ENCODE assay signal across 1 cellular context in the genomic region with DNA sequence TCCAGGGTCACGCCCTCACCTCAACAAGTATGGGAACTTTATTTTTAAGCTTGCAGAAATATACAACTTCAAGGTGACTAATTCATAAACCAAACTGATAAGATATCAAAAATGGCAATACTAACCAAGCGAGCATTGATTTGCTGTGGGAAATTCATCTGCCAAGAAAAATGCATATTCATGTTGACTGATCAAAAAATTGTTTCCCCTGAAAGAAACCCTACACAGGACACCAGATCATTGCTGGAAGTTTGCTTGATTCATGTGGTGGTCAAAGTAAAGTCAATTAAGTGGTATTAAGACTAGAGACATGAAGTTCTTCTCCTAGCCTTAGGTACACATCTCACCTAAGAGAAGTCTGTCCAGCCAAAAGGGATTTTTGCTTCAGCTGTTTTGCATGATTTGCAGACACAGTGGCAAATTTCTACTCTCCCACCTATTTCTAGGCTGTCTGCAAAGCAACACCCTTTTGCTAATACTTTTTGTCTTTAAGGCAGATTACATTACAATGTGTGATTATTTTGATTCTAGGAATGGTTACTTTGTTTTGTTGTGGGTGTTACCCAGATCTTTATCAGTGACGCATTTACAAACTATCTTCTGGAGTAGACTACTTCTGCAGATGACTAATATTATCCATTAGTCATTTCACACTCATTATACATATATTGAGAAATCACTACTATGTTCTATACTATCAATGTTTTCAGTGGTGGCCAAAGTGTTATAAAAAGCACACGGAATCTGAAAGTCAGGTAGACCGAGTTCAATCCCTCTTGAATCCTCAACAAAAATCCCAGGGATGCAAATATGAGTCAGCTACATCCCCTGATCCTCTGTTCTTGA.
A peak's percentile ranks its signal among the peaks of the same experiment; 100 is the strongest.
TF ChIP-seq lines count a peak whose summit lies in the region.

No MANE protein-coding gene starts in this region.

TF ChIP-seq in K562, 482 proteins besides CTCF, POLR2A, EP300 and RAD21 (continued from another document and continues in another):
- TF ChIP-seq FOXP4 (CRISPR knock-in tag; IDR thresholded peaks at IDR 0.05; ENCODE audit: borderline replicate concordance) (no peak), FOXJ3 (CRISPR knock-in tag; IDR thresholded peaks at IDR 0.05) (no peak), NCOA6 (IDR thresholded peaks at IDR 0.05) (no peak), POLR3A (IDR thresholded peaks at IDR 0.05; ENCODE audit: borderline replicate concordance, extremely low read depth, insufficient read depth, insufficient read length) (no peak), RBBP5 (IDR thresholded peaks at IDR 0.05; ENCODE audit: borderline replicate concordance, insufficient read depth, low read length, poor library complexity, severe bottlenecking) (no peak), KDM1A (IDR thresholded peaks at IDR 0.05) (0 out of 4 replicates have a peak, but pooled peaks of 1 of the 2 experiments have one; percentile 16), ZBTB1 (CRISPR knock-in tag; IDR thresholded peaks at IDR 0.05; ENCODE audit: borderline replicate concordance, low read depth) (no peak), ZKSCAN1 (IDR thresholded peaks at IDR 0.05; ENCODE audit: low read depth, low read length) (no peak), NR4A1 (CRISPR knock-in tag; IDR thresholded peaks at IDR 0.05) (no peak), NR4A1 (tag; IDR thresholded peaks at IDR 0.05) (no peak), CHD4 (IDR thresholded peaks at IDR 0.05; ENCODE audit: insufficient read depth, insufficient replicate concordance, low read depth, low read length, poor library complexity, severe bottlenecking) (no peak), HSF4 (CRISPR knock-in tag; IDR thresholded peaks at IDR 0.05; ENCODE audit: borderline replicate concordance) (no peak), CREBBP (IDR thresholded peaks at IDR 0.05; ENCODE audit: low read depth, low read length) (no peak), TARDBP (IDR thresholded peaks at IDR 0.05) (no peak), TRIM24 (IDR thresholded peaks at IDR 0.05) (peak in 1 of 2 experiments; percentile 55; a peak in 1 of 4 replicates), ATF7 (IDR thresholded peaks at IDR 0.05) (peak; percentile 38; the same call in 1 of the 2 replicates), PURB (CRISPR knock-in tag; IDR thresholded peaks at IDR 0.05; ENCODE audit: low read depth) (no peak), SRF (CRISPR knock-in tag; IDR thresholded peaks at IDR 0.05) (no peak), ESRRA (IDR thresholded peaks at IDR 0.05; ENCODE audit: borderline replicate concordance, low read depth) (no peak), RERE (CRISPR knock-in tag; IDR thresholded peaks at IDR 0.05; ENCODE audit: borderline replicate concordance) (no peak), HEY1 (CRISPR knock-in tag; IDR thresholded peaks at IDR 0.05; ENCODE audit: borderline replicate concordance) (no peak), ZNF778 (CRISPR knock-in tag; IDR thresholded peaks at IDR 0.05) (no peak), DACH1 (IDR thresholded peaks at IDR 0.05; ENCODE audit: partially characterized antibody) (peak; percentile 12), SMARCA5 (IDR thresholded peaks at IDR 0.05) (no peak), SRSF9 (IDR thresholded peaks at IDR 0.05; ENCODE audit: borderline replicate concordance, low read depth, low read length) (no peak), ZNF609 (CRISPR knock-in tag; IDR thresholded peaks at IDR 0.05; ENCODE audit: borderline replicate concordance) (no peak), ZNF277 (CRISPR knock-in tag; IDR thresholded peaks at IDR 0.05; ENCODE audit: borderline replicate concordance) (no peak), FOSL1 (tag; conservative IDR thresholded peaks at IDR 0.05) (peak; percentile 99), ZNF23 (CRISPR knock-in tag; IDR thresholded peaks at IDR 0.05) (no peak), ZNF140 (CRISPR knock-in tag; IDR thresholded peaks at IDR 0.05) (no peak), ZNF436 (CRISPR knock-in tag; IDR thresholded peaks at IDR 0.05) (no peak), POLR2H (tag; IDR thresholded peaks at IDR 0.05; ENCODE audit: low read depth) (0 out of 2 replicates have a peak, but pooled peaks have one; percentile 41), JUN (IDR thresholded peaks at IDR 0.05; ENCODE audit: borderline replicate concordance, low read depth, low read length) (peak; percentile 93), JUN (CRISPR knock-in tag; IDR thresholded peaks at IDR 0.05; ENCODE audit: borderline replicate concordance) (no peak), SOX6 (IDR thresholded peaks at IDR 0.05) (peak; percentile 81), KDM4B (IDR thresholded peaks at IDR 0.05; ENCODE audit: borderline replicate concordance in 2 of 2, low read depth in 1 of 2) (no peak)
- TF ChIP-seq, protein P1, sequence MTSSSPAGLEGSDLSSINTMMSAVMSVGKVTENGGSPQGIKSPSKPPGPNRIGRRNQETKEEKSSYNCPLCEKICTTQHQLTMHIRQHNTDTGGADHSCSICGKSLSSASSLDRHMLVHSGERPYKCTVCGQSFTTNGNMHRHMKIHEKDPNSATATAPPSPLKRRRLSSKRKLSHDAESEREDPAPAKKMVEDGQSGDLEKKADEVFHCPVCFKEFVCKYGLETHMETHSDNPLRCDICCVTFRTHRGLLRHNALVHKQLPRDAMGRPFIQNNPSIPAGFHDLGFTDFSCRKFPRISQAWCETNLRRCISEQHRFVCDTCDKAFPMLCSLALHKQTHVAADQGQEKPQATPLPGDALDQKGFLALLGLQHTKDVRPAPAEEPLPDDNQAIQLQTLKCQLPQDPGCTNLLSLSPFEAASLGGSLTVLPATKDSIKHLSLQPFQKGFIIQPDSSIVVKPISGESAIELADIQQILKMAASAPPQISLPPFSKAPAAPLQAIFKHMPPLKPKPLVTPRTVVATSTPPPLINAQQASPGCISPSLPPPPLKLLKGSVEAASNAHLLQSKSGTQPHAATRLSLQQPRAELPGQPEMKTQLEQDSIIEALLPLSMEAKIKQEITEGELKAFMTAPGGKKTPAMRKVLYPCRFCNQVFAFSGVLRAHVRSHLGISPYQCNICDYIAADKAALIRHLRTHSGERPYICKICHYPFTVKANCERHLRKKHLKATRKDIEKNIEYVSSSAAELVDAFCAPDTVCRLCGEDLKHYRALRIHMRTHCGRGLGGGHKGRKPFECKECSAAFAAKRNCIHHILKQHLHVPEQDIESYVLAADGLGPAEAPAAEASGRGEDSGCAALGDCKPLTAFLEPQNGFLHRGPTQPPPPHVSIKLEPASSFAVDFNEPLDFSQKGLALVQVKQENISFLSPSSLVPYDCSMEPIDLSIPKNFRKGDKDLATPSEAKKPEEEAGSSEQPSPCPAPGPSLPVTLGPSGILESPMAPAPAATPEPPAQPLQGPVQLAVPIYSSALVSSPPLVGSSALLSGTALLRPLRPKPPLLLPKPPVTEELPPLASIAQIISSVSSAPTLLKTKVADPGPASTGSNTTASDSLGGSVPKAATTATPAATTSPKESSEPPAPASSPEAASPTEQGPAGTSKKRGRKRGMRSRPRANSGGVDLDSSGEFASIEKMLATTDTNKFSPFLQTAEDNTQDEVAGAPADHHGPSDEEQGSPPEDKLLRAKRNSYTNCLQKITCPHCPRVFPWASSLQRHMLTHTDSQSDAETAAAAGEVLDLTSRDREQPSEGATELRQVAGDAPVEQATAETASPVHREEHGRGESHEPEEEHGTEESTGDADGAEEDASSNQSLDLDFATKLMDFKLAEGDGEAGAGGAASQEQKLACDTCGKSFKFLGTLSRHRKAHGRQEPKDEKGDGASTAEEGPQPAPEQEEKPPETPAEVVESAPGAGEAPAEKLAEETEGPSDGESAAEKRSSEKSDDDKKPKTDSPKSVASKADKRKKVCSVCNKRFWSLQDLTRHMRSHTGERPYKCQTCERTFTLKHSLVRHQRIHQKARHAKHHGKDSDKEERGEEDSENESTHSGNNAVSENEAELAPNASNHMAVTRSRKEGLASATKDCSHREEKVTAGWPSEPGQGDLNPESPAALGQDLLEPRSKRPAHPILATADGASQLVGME (CRISPR knock-in tag; IDR thresholded peaks at IDR 0.05): no peak
